In the genomic region with DNA sequence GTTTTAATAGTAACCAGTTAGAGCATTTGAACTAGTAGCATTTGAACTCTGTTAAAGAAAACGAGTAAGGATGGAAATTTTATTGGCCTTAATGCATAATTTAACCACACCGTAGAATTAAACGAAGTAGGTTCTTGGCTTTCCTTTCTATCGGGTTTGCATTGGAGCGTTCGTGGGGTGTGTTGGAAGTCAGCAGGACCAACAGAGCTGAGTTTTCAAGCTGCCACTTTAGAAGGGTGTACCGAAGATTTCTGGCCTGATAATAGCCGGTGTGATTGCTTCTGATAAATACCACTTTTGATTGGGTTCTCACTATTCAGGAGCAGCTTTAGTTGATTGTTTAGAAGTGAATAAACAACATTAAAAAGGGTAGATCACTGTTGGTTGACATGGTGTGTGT, we compare ENCODE assay signal across 8 cellular contexts. TPM values are rescaled to one million over a fixed set of nuclear protein-coding genes. Genes with fewer than 3 reads are reported as not detected.
A peak's percentile ranks its signal among the peaks of the same experiment; 100 is the strongest.
DNase-seq lines count a peak whose midpoint lies in the region; ATAC-seq and TF ChIP-seq lines count a peak whose summit lies in the region.

No MANE protein-coding gene starts in this region.

- H3K9me3 ChIP-seq in left ventricle myocardium inferior (replicated peaks), result no peaks in the 10 kb centered on the region
- no peaks in the 10 kb centered on the region for H3K9me3 ChIP-seq in sigmoid colon

- H3K4me1 ChIP-seq in left ventricle myocardium inferior (peaks cover 20% of the 10 kb centered on the region), foreskin keratinocyte (peaks cover 20% of the 10 kb centered on the region), sigmoid colon (peaks cover 0 to 29% (median 23%) of the 10 kb centered on the region in 4 donors)

- TF ChIP-seq POLR2A in sigmoid colon (IDR thresholded peaks at IDR 0.05), result no peak

- no peak for DNase-seq in left ventricle myocardium inferior
- DNase-seq in Right ventricle myocardium inferior (ENCODE audit: missing footprints), result no peak
- peak; percentile 46 for DNase-seq in SW480 (ENCODE audit: low spot score)
- no peak for DNase-seq in foreskin keratinocyte
- DNase-seq in sigmoid colon, result no peak
- DNase-seq in activated gamma-delta T cell treated with Interleukin-2 at 50 U/mL for 16 hours, result no peak
- no peak for DNase-seq in T-helper 9 cell

- H3K27ac ChIP-seq in left ventricle myocardium inferior (replicated peaks), result no peak overlapping the region
- H3K27ac ChIP-seq in foreskin keratinocyte, result peak overlapping the region; percentile 60
- H3K27ac ChIP-seq in sigmoid colon, result peak overlapping the region; percentile 89 to 95 (median 90)

- no peak for ATAC-seq in Right ventricle myocardium inferior
- ATAC-seq in foreskin keratinocyte, result no peak
- no peak for ATAC-seq in HG02981 (IDR thresholded peaks at IDR 0.05; ENCODE audit: unreplicated experiment)

- TF ChIP-seq CTCF in left ventricle myocardium inferior (IDR thresholded peaks at IDR 0.05; ENCODE audit: borderline replicate concordance) (no peak), foreskin keratinocyte (conservative IDR thresholded peaks at IDR 0.05) (no peak), sigmoid colon (IDR thresholded peaks at IDR 0.05) (no peak)

- H3K4me3 ChIP-seq in left ventricle myocardium inferior (peak overlapping the region; percentile 79), sigmoid colon (peak overlapping the region; percentile 86 to 97 (median 96))

- intact Hi-C loops in left ventricle myocardium inferior (cut with micrococcal nuclease), result no loop called here
- intact Hi-C loops in Right ventricle myocardium inferior (cut with DNase I), result loop anchor here (5.0 kb wide), 1 partner anchor 51 kb away; no protein-coding TSS in a partner anchor
- intact Hi-C loops in sigmoid colon (cut with DNase I), result loop anchor here (5.0 kb wide), 2 partner anchors 46 to 131 kb away; partner anchors contain the start of gene STXBP3

- no peak for TF ChIP-seq EP300 in sigmoid colon (IDR thresholded peaks at IDR 0.05)

- WGBS in sigmoid colon, 2 donors, result 5% methylated on average over 8 of the region's 8 CpGs

- H3K27me3 ChIP-seq in left ventricle myocardium inferior (ENCODE audit: low read depth) (no peaks in the 10 kb centered on the region), foreskin keratinocyte (no peaks in the 10 kb centered on the region), sigmoid colon (no peaks in the 10 kb centered on the region)

- H3K36me3 ChIP-seq in left ventricle myocardium inferior, result no peaks in the 10 kb centered on the region
- no peaks in the 10 kb centered on the region for H3K36me3 ChIP-seq in sigmoid colon

RNA-seq across cellular contexts. Expression of gene GPSM2, which starts 1.1 kb away (rescaled TPM):
- total RNA-seq in left ventricle myocardium inferior, result 2.5 TPM
- 5.1 TPM for total RNA-seq in Right ventricle myocardium inferior
- 104 and 142 TPM in 2 replicates for total RNA-seq in foreskin keratinocyte
- polyA plus RNA-seq in foreskin keratinocyte, result 39.4 and 60.7 TPM in 2 replicates
- total RNA-seq in sigmoid colon, result 10 to 100 TPM; 34.3 to 71.7 (median 46.9) TPM
- polyA plus RNA-seq in sigmoid colon, result 10 to 100 TPM in 2 of 3 donors, 1 to 10 TPM in 1; 7.2 to 15.9 (median 12.0) TPM

RNA-seq across cellular contexts. Expression of gene AKNAD1, which starts 21.0 kb away (rescaled TPM):
- total RNA-seq in left ventricle myocardium inferior (not detected), Right ventricle myocardium inferior (not detected), foreskin keratinocyte (0.65 and 1.6 TPM in 2 replicates), sigmoid colon (1 to 10 TPM in 1 of 4 donors, under 1 TPM in 1, not detected in 2; 0.82 to 2.1 TPM)
- polyA plus RNA-seq in foreskin keratinocyte (0.85 and 1.1 TPM in 2 replicates), sigmoid colon (1 to 10 TPM in 1 of 3 donors, under 1 TPM in 1, not detected in 1; 0.28 to 2.4 TPM)
